ENCODE assay signal across 8 cellular contexts in the genomic region with DNA sequence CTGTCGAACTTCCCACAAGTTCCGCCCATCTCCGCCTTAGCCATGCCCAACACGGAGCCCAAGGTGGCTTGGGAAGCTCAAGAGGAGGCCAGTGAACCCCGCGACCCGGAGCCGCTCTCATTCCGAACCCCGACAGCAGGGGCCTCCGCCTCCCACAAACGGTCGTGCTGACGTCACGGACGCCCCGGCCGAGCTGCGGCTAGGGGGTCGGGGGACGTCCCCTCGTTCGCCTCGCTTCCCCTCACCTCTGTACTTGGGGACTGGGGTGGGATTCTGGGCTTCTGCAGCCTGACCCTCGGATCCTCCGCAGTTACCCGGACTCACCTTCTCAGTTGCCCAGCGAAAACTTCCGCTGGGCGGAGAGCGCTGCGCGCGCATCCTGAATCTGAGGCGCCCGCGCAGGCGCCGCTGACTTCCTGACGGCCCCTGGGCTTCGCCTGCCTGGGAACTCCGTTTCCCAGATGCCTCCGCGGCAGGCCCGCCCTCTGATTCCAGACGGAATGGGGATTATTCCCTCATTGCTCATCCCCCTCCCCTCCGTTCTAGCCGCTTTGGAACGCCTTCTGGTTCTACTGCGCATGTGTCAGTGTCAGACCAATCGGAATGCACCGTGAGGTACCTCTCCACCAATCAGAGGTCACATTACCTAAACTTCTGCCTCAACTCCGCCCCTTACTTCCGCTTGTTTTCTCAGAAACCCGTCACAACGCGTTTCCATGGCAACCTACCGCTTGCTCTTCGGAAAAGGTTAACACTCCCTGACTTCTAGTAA. TPM values are rescaled to one million over a fixed set of nuclear protein-coding genes. Genes with fewer than 3 reads are reported as not detected.
A peak's percentile ranks its signal among the peaks of the same experiment; 100 is the strongest.
DNase-seq lines count a peak whose midpoint lies in the region; ATAC-seq, FAIRE-seq and TF ChIP-seq lines count a peak whose summit lies in the region.

A gene with protein sequence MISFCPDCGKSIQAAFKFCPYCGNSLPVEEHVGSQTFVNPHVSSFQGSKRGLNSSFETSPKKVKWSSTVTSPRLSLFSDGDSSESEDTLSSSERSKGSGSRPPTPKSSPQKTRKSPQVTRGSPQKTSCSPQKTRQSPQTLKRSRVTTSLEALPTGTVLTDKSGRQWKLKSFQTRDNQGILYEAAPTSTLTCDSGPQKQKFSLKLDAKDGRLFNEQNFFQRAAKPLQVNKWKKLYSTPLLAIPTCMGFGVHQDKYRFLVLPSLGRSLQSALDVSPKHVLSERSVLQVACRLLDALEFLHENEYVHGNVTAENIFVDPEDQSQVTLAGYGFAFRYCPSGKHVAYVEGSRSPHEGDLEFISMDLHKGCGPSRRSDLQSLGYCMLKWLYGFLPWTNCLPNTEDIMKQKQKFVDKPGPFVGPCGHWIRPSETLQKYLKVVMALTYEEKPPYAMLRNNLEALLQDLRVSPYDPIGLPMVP (minus strand): TSS at position 351 of the 772 bp plus-strand sequence. CDS start 9,210 bp downstream, outside the sequence.

- peak within 1 kb of the TSS; percentile 72 for H3K9ac ChIP-seq in HUES64 (ENCODE audit: low read depth, low read length)
- peak within 1 kb of the TSS; percentile 70 for H3K9ac ChIP-seq in OCI-LY1 (ENCODE audit: low read length)

- no peaks in the 10 kb centered on the region for H3K9me2 ChIP-seq in OCI-LY1 (ENCODE audit: low read depth, low read length)

- WGBS in HUES64, result under 1% methylated on average over 59 of the region's 59 CpGs

- in situ Hi-C loops in endometrial microvascular endothelial cells (cut with HindIII; ENCODE audit: inconsistent ontology term, low pct_unique_long_range_greater_than_20kb, low sequenced_read_pairs), result no loop called here

- peak within 1 kb of the TSS; percentile 76 for H3K27ac ChIP-seq in HUES64 (ENCODE audit: low read depth, low read length)
- peak within 1 kb of the TSS; percentile 15 for H3K27ac ChIP-seq in OCI-LY1 (ENCODE audit: low read depth, low read length, poor library complexity, severe bottlenecking)

- FAIRE-seq in D721Med (lab: Jason Lieb, UNC), result peak; percentile 48

- no peaks in the 10 kb centered on the region for H3K36me3 ChIP-seq in HUES64 (ENCODE audit: insufficient read depth, low read length)
- H3K36me3 ChIP-seq in OCI-LY1 (ENCODE audit: insufficient read depth, low read length), result peaks cover 13% of the 10 kb centered on the region

- H4K20me1 ChIP-seq in OCI-LY1 (ENCODE audit: insufficient read depth, low read length), result no peaks in the 10 kb centered on the region

- H3F3A ChIP-seq in OCI-LY1 (ENCODE audit: insufficient read depth, low read length), result no peaks in the 10 kb centered on the region

- H3K4me3 ChIP-seq in HUES64 (ENCODE audit: low read length) (peak within 1 kb of the TSS; percentile 75), OCI-LY1 (ENCODE audit: low read depth, low read length, poor library complexity, severe bottlenecking) (peak within 1 kb of the TSS; percentile 75)

- H3K9me3 ChIP-seq in HUES64 (ENCODE audit: insufficient read depth, low read depth, low read length), result no peaks in the 10 kb centered on the region
- no peaks in the 10 kb centered on the region for H3K9me3 ChIP-seq in OCI-LY1 (ENCODE audit: low read length)

- H3K4me2 ChIP-seq in OCI-LY1 (ENCODE audit: low read length), result peak within 1 kb of the TSS; percentile 79

- H3K79me2 ChIP-seq in OCI-LY1 (ENCODE audit: insufficient read depth, low read length), result peaks cover 18% of the 10 kb centered on the region

- no peak for TF ChIP-seq CTCF in D721Med (IDR thresholded peaks at IDR 0.05; ENCODE audit: insufficient read depth, missing control alignments)
- no peak for TF ChIP-seq CTCF in OCI-LY1 (IDR thresholded peaks at IDR 0.05; ENCODE audit: low read length)

- H2AFZ ChIP-seq in OCI-LY1 (ENCODE audit: low read length), result peak within 1 kb of the TSS; percentile 68; the same call in 1 of the 2 replicates

- peaks cover 3% of the 10 kb centered on the region; the same call in 1 of the 2 replicates for H3K4me1 ChIP-seq in HUES64 (ENCODE audit: insufficient read depth, low read length)
- H3K4me1 ChIP-seq in OCI-LY1 (ENCODE audit: insufficient read depth, low read length, severe bottlenecking), result peaks cover 36% of the 10 kb centered on the region

- no peaks in the 10 kb centered on the region for H3K27me3 ChIP-seq in HUES64 (ENCODE audit: insufficient read depth, low read length)
- no peaks in the 10 kb centered on the region for H3K27me3 ChIP-seq in OCI-LY1 (ENCODE audit: insufficient read depth, low read length)

- ATAC-seq in GM21447 (IDR thresholded peaks at IDR 0.05; ENCODE audit: unreplicated experiment), result peak; percentile 85

- DNase-seq in D721Med (ENCODE audit: insufficient read length, low spot score), result peak; percentile 91
- DNase-seq in activated CD8-positive, alpha-beta memory T cell treated with anti-CD3 and anti-CD28 coated beads, Interleukin-2, amount 50 U/mL, for 4 hours, result peak; percentile 97
- DNase-seq in mesenteric fat pad (ENCODE audit: low spot score), result peak; percentile 98
- peak; percentile 95 for DNase-seq in stimulated activated CD8-positive, alpha-beta memory T cell treated with anti-CD3 and anti-CD28 coated beads, Interleukin-15, amount 100 ng/mL, for 24 hours (ENCODE audit: low read depth)

RNA-seq across cellular contexts. Expression of the gene that starts here (rescaled TPM):
- 22.6 TPM for polyA plus RNA-seq in HUES64 (2013, experiment 1 of 2)
- 22.7 TPM for polyA plus RNA-seq in HUES64 (2013, experiment 2 of 2)
- 44.6 TPM for total RNA-seq in endometrial microvascular endothelial cells (ENCODE audit: inconsistent ontology term)
- 27.5 TPM for total RNA-seq in mesenteric fat pad

Comparison
In these comparisons a context has a peak if more than half of its experiments do, and no peak if none do; other contexts are left out.
1. Peak in every context shown above with its lines: DNase-seq, ATAC-seq, H3K4me3 ChIP-seq and H3K27ac ChIP-seq.